ENCODE assay signal across 22 cellular contexts in the genomic region with DNA sequence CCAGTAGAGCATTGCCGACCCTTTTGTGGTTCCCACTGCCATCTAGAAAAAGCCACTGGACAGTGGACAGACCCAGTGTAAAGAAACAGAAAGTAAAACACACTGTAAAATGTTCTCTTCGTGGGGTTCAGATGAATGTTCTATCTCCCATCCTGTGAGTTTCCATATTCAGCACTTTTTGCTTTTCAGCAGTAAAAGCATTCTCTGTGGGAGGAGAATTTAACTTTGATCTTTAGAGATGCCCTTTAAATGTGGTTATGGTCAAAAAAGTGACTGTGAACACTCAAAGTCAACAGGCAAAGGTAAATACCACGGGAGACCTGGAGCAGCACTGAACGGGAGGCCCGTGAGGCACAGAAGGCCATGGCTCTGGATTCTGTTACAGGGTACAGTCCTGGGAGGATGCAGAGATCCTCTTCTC. TPM values are rescaled to one million over a fixed set of nuclear protein-coding genes. Genes with fewer than 3 reads are reported as not detected.
DNase-seq lines count a peak whose midpoint lies in the region; ATAC-seq, FAIRE-seq and TF ChIP-seq lines count a peak whose summit lies in the region.
"Had no signal": no experiment of that assay in that cellular context is flagged by ENCODE, and none has a peak within 500 bp of the region (broad histone marks: within the 10 kb centered on the region; RNA-seq: fewer than 3 reads in every experiment).

No MANE protein-coding gene starts in this region.

- H3K4me3 ChIP-seq in CD4-positive, CD25-positive, alpha-beta regulatory T cell (ENCODE audit: low read depth, low read length): peak overlapping the region; percentile 71
- H3K4me3 ChIP-seq in stomach: no peak overlapping the region
- H3K4me3 ChIP-seq: heart right ventricle, MG63, testis had no signal

- peaks cover 11% of the 10 kb centered on the region for H3K36me3 Mint-ChIP-seq in CD4-positive, CD25-positive, alpha-beta regulatory T cell
- H3K36me3 Mint-ChIP-seq in activated T-helper 17 cell treated with anti-CD3 and anti-CD28 coated beads, Interleukin-2, amount 50 U/mL, for 72 hours (ENCODE audit: low read depth): peaks cover 52% of the 10 kb centered on the region
- peaks cover 0 to 62% (median 6%) of the 10 kb centered on the region in 3 donors for H3K36me3 Mint-ChIP-seq in naive thymus-derived CD8-positive, alpha-beta T cell

- H3K27me3 ChIP-seq in CD4-positive, CD25-positive, alpha-beta regulatory T cell (ENCODE audit: control insufficient read depth, insufficient read depth, low read length): no peaks in the 10 kb centered on the region
- H3K27me3 ChIP-seq in stomach: no peaks in the 10 kb centered on the region
- H3K27me3 ChIP-seq: heart right ventricle, MG63, testis had no signal

- H3K36me3 ChIP-seq in CD4-positive, CD25-positive, alpha-beta regulatory T cell (ENCODE audit: control insufficient read depth, insufficient read depth, low read length): peaks cover 35% of the 10 kb centered on the region
- H3K36me3 ChIP-seq in stomach: peaks cover 0 to 7% (median 0%) of the 10 kb centered on the region in 4 donors
- H3K36me3 ChIP-seq: MG63 had no signal

- FAIRE-seq in HTR-8/SVneo (lab: Jason Lieb, UNC): peak; percentile 9

- H3K27ac ChIP-seq in CD4-positive, CD25-positive, alpha-beta regulatory T cell (ENCODE audit: insufficient read depth, low read length, poor library complexity, severe bottlenecking): peak overlapping the region; percentile 48
- H3K27ac ChIP-seq in stomach: no peak overlapping the region
- H3K27ac ChIP-seq: testis had no signal

- H3K4me3 Mint-ChIP-seq in CD4-positive, CD25-positive, alpha-beta regulatory T cell: peak overlapping the region; percentile 53 to 75 (median 62)
- H3K4me3 Mint-ChIP-seq in activated T-helper 17 cell treated with anti-CD3 and anti-CD28 coated beads, Interleukin-2, amount 50 U/mL, for 72 hours: peak overlapping the region; percentile 83
- peak overlapping the region; percentile 50 to 84 (median 70) for H3K4me3 Mint-ChIP-seq in naive thymus-derived CD8-positive, alpha-beta T cell

- no peak for TF ChIP-seq EP300 in stomach (IDR thresholded peaks at IDR 0.05)

- TF ChIP-seq CTCF in stomach (IDR thresholded peaks at IDR 0.05): no peak

- TF ChIP-seq POLR2A in stomach (IDR thresholded peaks at IDR 0.05): no peak

- POLR2A ChIA-PET in naive thymus-derived CD8-positive, alpha-beta T cell (lab: Charles Lee): no interaction called here

- peaks cover 28% of the 10 kb centered on the region for H3K4me1 ChIP-seq in CD4-positive, CD25-positive, alpha-beta regulatory T cell (ENCODE audit: control insufficient read depth, insufficient read depth, low read length, poor library complexity, severe bottlenecking)
- peaks cover 0 to 22% (median 4%) of the 10 kb centered on the region in 4 donors for H3K4me1 ChIP-seq in stomach

- H3K9me3 Mint-ChIP-seq in CD4-positive, CD25-positive, alpha-beta regulatory T cell: no peaks in the 10 kb centered on the region
- no peaks in the 10 kb centered on the region for H3K9me3 Mint-ChIP-seq in activated T-helper 17 cell treated with anti-CD3 and anti-CD28 coated beads, Interleukin-2, amount 50 U/mL, for 72 hours
- H3K9me3 Mint-ChIP-seq in naive thymus-derived CD8-positive, alpha-beta T cell: no peaks in the 10 kb centered on the region

- H3K27ac Mint-ChIP-seq in CD4-positive, CD25-positive, alpha-beta regulatory T cell: peak overlapping the region; percentile 88 to 90 (median 88)
- peak overlapping the region; percentile 81 for H3K27ac Mint-ChIP-seq in activated T-helper 17 cell treated with anti-CD3 and anti-CD28 coated beads, Interleukin-2, amount 50 U/mL, for 72 hours
- H3K27ac Mint-ChIP-seq in naive thymus-derived CD8-positive, alpha-beta T cell: peak overlapping the region; percentile 68 to 93 (median 89)

- no peak for ATAC-seq in CD4-positive, CD25-positive, alpha-beta regulatory T cell (ENCODE audit: low read depth in 2 of 2)
- peak; percentile 84 for ATAC-seq in activated T-helper 17 cell treated with anti-CD3 and anti-CD28 coated beads, Interleukin-2, amount 50 U/mL, for 72 hours (replicated peaks)
- ATAC-seq in naive thymus-derived CD8-positive, alpha-beta T cell: peak; percentile 72 to 77
- no peak for ATAC-seq in HG03521 (IDR thresholded peaks at IDR 0.05; ENCODE audit: unreplicated experiment)
- ATAC-seq: sciatic nerve had no signal

- H3K9me3 ChIP-seq in CD4-positive, CD25-positive, alpha-beta regulatory T cell (ENCODE audit: control insufficient read depth in 2 of 2, low read length in 2 of 2): no peaks in the 10 kb centered on the region
- H3K9me3 ChIP-seq in stomach: no peaks in the 10 kb centered on the region
- H3K9me3 ChIP-seq: heart right ventricle, MG63, testis had no signal

- WGBS in stomach, 5 donors: 43 to 55% (median 45%) methylated on average over 5 of the region's 5 CpGs

- no peaks in the 10 kb centered on the region for H3K27me3 Mint-ChIP-seq in CD4-positive, CD25-positive, alpha-beta regulatory T cell
- no peaks in the 10 kb centered on the region for H3K27me3 Mint-ChIP-seq in activated T-helper 17 cell treated with anti-CD3 and anti-CD28 coated beads, Interleukin-2, amount 50 U/mL, for 72 hours
- no peaks in the 10 kb centered on the region for H3K27me3 Mint-ChIP-seq in naive thymus-derived CD8-positive, alpha-beta T cell

- H3K4me1 Mint-ChIP-seq in CD4-positive, CD25-positive, alpha-beta regulatory T cell: peaks cover 39 to 81% (median 55%) of the 10 kb centered on the region in 4 donors
- H3K4me1 Mint-ChIP-seq in activated T-helper 17 cell treated with anti-CD3 and anti-CD28 coated beads, Interleukin-2, amount 50 U/mL, for 72 hours: peaks cover 55% of the 10 kb centered on the region
- peaks cover 44 to 92% (median 85%) of the 10 kb centered on the region in 4 donors for H3K4me1 Mint-ChIP-seq in naive thymus-derived CD8-positive, alpha-beta T cell

- intact Hi-C loops in stomach (cut with DNase I; ENCODE audit: low total_unique reads): no loop called here

- DNase-seq in CD4-positive, CD25-positive, alpha-beta regulatory T cell: peak in 1 of 3 donors; percentile 47
- DNase-seq in HTR-8/SVneo (ENCODE audit: insufficient read length, low spot score) (no peak), CD1c-positive myeloid dendritic cell (ENCODE audit: extremely low spot score) (no peak), NCI-H2081 treated with DMSO at 0.1 percent for 48 hours (lab: John Stamatoyannopoulos, UW) (no peak), stomach (no peak)
- peak in 2 of 10 donors; percentile 33 to 39 for DNase-seq in naive thymus-derived CD8-positive, alpha-beta T cell
- DNase-seq: DMS 273 treated with DMSO at 0.1 percent for 48 hours; effector CD8-positive, alpha-beta T cell; HCEC 1CT; heart right ventricle; islet precursor cell; MG63; NCI-H187 treated with DMSO at 0.1 percent for 48 hours; NCI-H510A; SHP77; stimulated activated CD4-positive, alpha-beta T cell treated with anti-CD3 and anti-CD28 coated beads, Interleukin-2, amount 100 ng/mL, for 24 hours; T1000; testis had no signal

RNA-seq across cellular contexts. Expression of gene FLI1, which starts 53.9 kb away (rescaled TPM):
- 119 TPM for total RNA-seq in CD4-positive, CD25-positive, alpha-beta regulatory T cell
- polyA plus RNA-seq in CD4-positive, CD25-positive, alpha-beta regulatory T cell: 10 to 100 TPM; 58.0 to 72.6 (median 65.5) TPM
- total RNA-seq in activated T-helper 17 cell treated with anti-CD3 and anti-CD28 coated beads, Interleukin-2, amount 50 U/mL, for 72 hours: 10 to 100 TPM; 55.6 to 73.4 TPM
- total RNA-seq in naive thymus-derived CD8-positive, alpha-beta T cell: 10 to 100 TPM; 87.7 to 87.9 TPM
- polyA plus RNA-seq in naive thymus-derived CD8-positive, alpha-beta T cell: 10 to 100 TPM; 54.9 to 64.5 (median 58.7) TPM
- total RNA-seq in stomach: 10 to 100 TPM in 3 of 5 donors, 1 to 10 TPM in 1, under 1 TPM in 1; 0.87 to 39.7 (median 13.0) TPM
- polyA plus RNA-seq in stomach: 1 to 10 TPM; 2.4 to 4.0 (median 3.6) TPM
- total RNA-seq: HT-29 had no signal

Comparison
In these comparisons a context has a peak if more than half of its experiments do, and no peak if none do; other contexts are left out.
1. ATAC-seq: peak in activated T-helper 17 cell treated with anti-CD3 and anti-CD28 coated beads, Interleukin-2, amount 50 U/mL, for 72 hours (single experiment) and naive thymus-derived CD8-positive, alpha-beta T cell (2 of 2); none in CD4-positive, CD25-positive, alpha-beta regulatory T cell (0 of 2) and HG03521 (single experiment).
2. Peak in every context shown above with its lines, with median percentiles within 50 percentile points of each other: H3K27ac Mint-ChIP-seq and H3K4me3 Mint-ChIP-seq.